Comparison of ENCODE assay signal across 13 cellular contexts in the genomic region with DNA sequence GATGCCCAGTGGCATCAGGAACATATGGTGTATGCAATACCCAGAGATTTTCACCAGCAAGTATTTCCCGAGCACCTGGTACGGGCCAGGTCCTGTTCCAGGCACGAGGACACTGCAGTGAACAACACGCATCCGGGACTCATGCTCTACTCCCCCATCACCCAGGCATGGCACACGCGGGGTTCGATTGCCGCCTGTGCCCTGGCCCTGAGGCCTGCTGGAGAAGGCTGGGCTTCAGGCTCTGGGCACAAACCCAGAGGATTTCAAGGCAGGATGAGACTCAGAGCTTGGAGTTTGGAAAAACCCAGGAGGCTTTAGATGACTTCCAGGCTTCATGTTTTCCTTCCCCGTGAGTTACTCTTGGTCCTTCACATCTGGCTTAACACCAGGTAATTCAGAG.
DNase-seq lines count a peak whose midpoint lies in the region; ATAC-seq and TF ChIP-seq lines count a peak whose summit lies in the region.
"Had no signal": no experiment of that assay in that cellular context is flagged by ENCODE, and none has a peak within 500 bp of the region (broad histone marks: within the 10 kb centered on the region; RNA-seq: fewer than 3 reads in every experiment).

No MANE protein-coding gene starts in this region.

- peak overlapping the region in 1 of 2 experiments; percentile 71; a peak in 1 of 4 replicates for H4K8ac ChIP-seq in IMR-90 (ENCODE audit: low read depth in 2 of 2, low read length in 2 of 2)

- H3K4ac ChIP-seq in IMR-90 (ENCODE audit: low read depth, low read length): peak overlapping the region; percentile 51; the same call in 1 of the 2 replicates

- no peak for TF ChIP-seq RAD21 in IMR-90 (IDR thresholded peaks at IDR 0.05; ENCODE audit: low read length)

- H3K56ac ChIP-seq in IMR-90 (ENCODE audit: extremely low read depth, insufficient read depth, low read length): no peak overlapping the region

- H2AFZ ChIP-seq in IMR-90 (replicated peaks; ENCODE audit: low read length, poor library complexity): peak overlapping the region; percentile 25

- H4K20me1 ChIP-seq in IMR-90 (ENCODE audit: insufficient read depth, low read length): peaks cover 68% of the 10 kb centered on the region

- H3K27ac ChIP-seq in IMR-90 (ENCODE audit: insufficient read depth, low read length) (no peak overlapping the region), coronary artery (peak overlapping the region; percentile 87 to 92), thyroid gland (peak overlapping the region; percentile 57 to 86 (median 82))

- H2BK5ac ChIP-seq in IMR-90 (ENCODE audit: low read depth, low read length, poor library complexity, severe bottlenecking): peak overlapping the region; percentile 49

- H3K36me3 ChIP-seq in IMR-90 (ENCODE audit: control insufficient read depth, insufficient read depth, low read length): peaks cover 30% of the 10 kb centered on the region
- no peaks in the 10 kb centered on the region for H3K36me3 ChIP-seq in thyroid gland
- H3K36me3 ChIP-seq: gastrocnemius medialis had no signal

- dilution Hi-C loops in IMR-90 (cut with HindIII; ENCODE audit: low sequenced_read_pairs, unreplicated experiment): no loop called here

- H3K4me1 ChIP-seq in IMR-90 (ENCODE audit: control insufficient read depth, insufficient read depth, low read length) (peaks cover 23% of the 10 kb centered on the region), thyroid gland (peaks cover 22 to 38% of the 10 kb centered on the region in 2 donors)

- no peak for TF ChIP-seq CTCF in IMR-90 (conservative IDR thresholded peaks at IDR 0.05; ENCODE audit: low read depth, low read length)
- TF ChIP-seq CTCF in coronary artery (IDR thresholded peaks at IDR 0.05): no peak
- no peak for TF ChIP-seq CTCF in mesothelial cell of epicardium (IDR thresholded peaks at IDR 0.05; ENCODE audit: unreplicated experiment)
- no peak for TF ChIP-seq CTCF in thyroid gland (IDR thresholded peaks at IDR 0.05)

- no peaks in the 10 kb centered on the region for H3K27me3 ChIP-seq in IMR-90 (ENCODE audit: control insufficient read depth, insufficient read depth, low read length)
- H3K27me3 ChIP-seq in thyroid gland: no peaks in the 10 kb centered on the region
- H3K27me3 ChIP-seq: gastrocnemius medialis had no signal

- TF ChIP-seq POLR2A in IMR-90 (IDR thresholded peaks at IDR 0.05; ENCODE audit: low read depth, low read length) (no peak), thyroid gland (IDR thresholded peaks at IDR 0.05) (no peak)

- H3K36me3 Mint-ChIP-seq in mesothelial cell of epicardium: peaks cover 1% of the 10 kb centered on the region
- H3K36me3 Mint-ChIP-seq in activated CD4-positive, alpha-beta T cell treated with anti-CD3 and anti-CD28 coated beads, Interleukin-2, amount 10 ng/mL, durations not matched to agents 24 days and 14 days (ENCODE audit: low read depth): no peaks in the 10 kb centered on the region
- H3K36me3 Mint-ChIP-seq: activated naive CD4-positive, alpha-beta T cell treated with anti-CD3 and anti-CD28 coated beads, Interleukin-2, amount 10 ng/mL, durations not matched to agents 7 days and 5 days had no signal

- no peaks in the 10 kb centered on the region for H3K9me3 ChIP-seq in IMR-90 (ENCODE audit: control insufficient read depth, insufficient read depth, low read length)
- H3K9me3 ChIP-seq in thyroid gland: no peaks in the 10 kb centered on the region
- H3K9me3 ChIP-seq: gastrocnemius medialis had no signal

- H2AK5ac ChIP-seq in IMR-90 (ENCODE audit: low read depth, low read length): peak overlapping the region; percentile 90

- H3K14ac ChIP-seq in IMR-90 (replicated peaks; ENCODE audit: low read depth, low read length): 0 out of 2 replicates have a peak overlapping the region, but pooled peaks have one; percentile 23

- no TSS peak for BruUV-seq in IMR-90 (replicated peaks; lab: Mats Ljungman, UMichigan)

- 0 out of 2 replicates have a peak overlapping the region, but pooled peaks have one; percentile 35 for H2BK20ac ChIP-seq in IMR-90 (ENCODE audit: low read depth, low read length)

- no peak overlapping the region for H3K9ac ChIP-seq in IMR-90 (ENCODE audit: low read depth, low read length)

- H2AK9ac ChIP-seq in IMR-90 (replicated peaks; ENCODE audit: low read depth, low read length, poor library complexity): peak overlapping the region; percentile 81

- peaks cover 9% of the 10 kb centered on the region for H3K4me1 Mint-ChIP-seq in mesothelial cell of epicardium
- peaks cover 3% of the 10 kb centered on the region for H3K4me1 Mint-ChIP-seq in activated CD4-positive, alpha-beta T cell treated with anti-CD3 and anti-CD28 coated beads, Interleukin-2, amount 10 ng/mL, durations not matched to agents 24 days and 14 days

- no peaks in the 10 kb centered on the region for H3K9me3 Mint-ChIP-seq in mesothelial cell of epicardium
- no peaks in the 10 kb centered on the region for H3K9me3 Mint-ChIP-seq in activated CD4-positive, alpha-beta T cell treated with anti-CD3 and anti-CD28 coated beads, Interleukin-2, amount 10 ng/mL, durations not matched to agents 24 days and 14 days
- H3K9me3 Mint-ChIP-seq: activated naive CD4-positive, alpha-beta T cell treated with anti-CD3 and anti-CD28 coated beads, Interleukin-2, amount 10 ng/mL, durations not matched to agents 7 days and 5 days; IgD-negative memory B cell had no signal

- intact Hi-C loops in IMR-90 (cut with micrococcal nuclease): no loop called here
- intact Hi-C loops in thyroid gland (cut with DNase I): no loop called here
- intact Hi-C loops in activated CD4-positive, alpha-beta T cell treated with anti-CD3 and anti-CD28 coated beads, Interleukin-2, amount 10 ng/mL, durations not matched to agents 24 days and 14 days (cut with micrococcal nuclease): no loop called here

- no peak overlapping the region for H4K91ac ChIP-seq in IMR-90 (ENCODE audit: insufficient read depth, low read depth, low read length)

- ATAC-seq in IMR-90 (ENCODE audit: low read depth) (peak; percentile 22), GM19395 (IDR thresholded peaks at IDR 0.05; ENCODE audit: unreplicated experiment) (no peak), GM21515 (IDR thresholded peaks at IDR 0.05; ENCODE audit: unreplicated experiment) (no peak)
- ATAC-seq: gastrocnemius medialis had no signal

- peak overlapping the region; percentile 44 for H3K27ac Mint-ChIP-seq in mesothelial cell of epicardium
- H3K27ac Mint-ChIP-seq in activated CD4-positive, alpha-beta T cell treated with anti-CD3 and anti-CD28 coated beads, Interleukin-2, amount 10 ng/mL, durations not matched to agents 24 days and 14 days: no peak overlapping the region
- H3K27ac Mint-ChIP-seq: activated naive CD4-positive, alpha-beta T cell treated with anti-CD3 and anti-CD28 coated beads, Interleukin-2, amount 10 ng/mL, durations not matched to agents 7 days and 5 days had no signal

- WGBS in IMR-90 (ENCODE audit: extremely low coverage in 2 of 2, insufficient read length in 1 of 2), 2 experiments: 100% methylated on average over 1 of the region's 10 CpGs; no CpG with 5 or more reads in 1 of the 2 experiments
- WGBS in thyroid gland, 2 donors: 37 to 78% methylated on average over 2 to 10 of the region's 10 CpGs

- POLR2A ChIA-PET in IMR-90 (lab: Charles Lee; ENCODE audit: unreplicated experiment): interaction anchor here (0.6 to 0.7 kb wide), 2 partner anchors 25 to 41 kb away, joined by 3 to 4 read pairs; no protein-coding TSS in a partner anchor

- H3K79me1 ChIP-seq in IMR-90 (ENCODE audit: low read depth in 1 of 2, low read length in 2 of 2): peaks cover 55 to 85% of the 10 kb centered on the region in 2 experiments

- no peaks in the 10 kb centered on the region for H3K27me3 Mint-ChIP-seq in mesothelial cell of epicardium (ENCODE audit: low read depth)
- H3K27me3 Mint-ChIP-seq in activated CD4-positive, alpha-beta T cell treated with anti-CD3 and anti-CD28 coated beads, Interleukin-2, amount 10 ng/mL, durations not matched to agents 24 days and 14 days: no peaks in the 10 kb centered on the region
- H3K27me3 Mint-ChIP-seq: activated naive CD4-positive, alpha-beta T cell treated with anti-CD3 and anti-CD28 coated beads, Interleukin-2, amount 10 ng/mL, durations not matched to agents 7 days and 5 days; IgD-negative memory B cell had no signal

- H3K23ac ChIP-seq in IMR-90 (ENCODE audit: low read depth, low read length): no peak overlapping the region

- H3K9me1 ChIP-seq in IMR-90 (ENCODE audit: insufficient read depth, low read length): peaks cover 55% of the 10 kb centered on the region

- H3K4me3 ChIP-seq in IMR-90 (ENCODE audit: insufficient read depth, low read depth, low read length): no peak overlapping the region
- peak overlapping the region; percentile 5 for H3K4me3 ChIP-seq in coronary artery
- H3K4me3 ChIP-seq in thyroid gland (replicated peaks in 1 of 3): no peak overlapping the region
- H3K4me3 ChIP-seq: gastrocnemius medialis had no signal

- no peak overlapping the region for H2BK15ac ChIP-seq in IMR-90 (ENCODE audit: low read depth, low read length)

- no peak overlapping the region for H3K4me2 ChIP-seq in IMR-90 (ENCODE audit: low read depth, low read length)

- no peak overlapping the region for H3K4me3 Mint-ChIP-seq in mesothelial cell of epicardium
- H3K4me3 Mint-ChIP-seq in activated CD4-positive, alpha-beta T cell treated with anti-CD3 and anti-CD28 coated beads, Interleukin-2, amount 10 ng/mL, durations not matched to agents 24 days and 14 days: no peak overlapping the region
- H3K4me3 Mint-ChIP-seq: activated naive CD4-positive, alpha-beta T cell treated with anti-CD3 and anti-CD28 coated beads, Interleukin-2, amount 10 ng/mL, durations not matched to agents 7 days and 5 days; IgD-negative memory B cell had no signal

- DNase-seq in IMR-90 (peak; percentile 43), coronary artery (ENCODE audit: low spot score) (no peak), mesothelial cell of epicardium (ENCODE audit: low spot score in 2 of 2, unreplicated experiment in 2 of 2) (no peak), thyroid gland (no peak)
- no peak for DNase-seq in activated CD4-positive, alpha-beta T cell treated with anti-CD3 and anti-CD28 coated beads, Interleukin-2, amount 10 ng/mL, durations not matched to agents 24 days and 14 days
- DNase-seq: activated naive CD4-positive, alpha-beta T cell treated with anti-CD3 and anti-CD28 coated beads, Interleukin-2, amount 10 ng/mL, durations not matched to agents 7 days and 5 days; gastrocnemius medialis; NCI-H1436 treated with DMSO at 0.1 percent for 48 hours; NCI-H524 treated with DMSO at 0.1 percent for 48 hours; occipital lobe had no signal

- no peak overlapping the region for H3K18ac ChIP-seq in IMR-90 (ENCODE audit: low read depth, low read length)

- no peak overlapping the region for H4K5ac ChIP-seq in IMR-90 (ENCODE audit: low read depth, low read length)

- no peak overlapping the region for H2BK120ac ChIP-seq in IMR-90 (ENCODE audit: low read depth, low read length)

- CTCF ChIA-PET in IMR-90 (lab: Yijun Ruan, JAX): interaction anchor here (1.0 kb wide), 1 partner anchor 49 kb away, joined by 3 read pairs; no protein-coding TSS in a partner anchor

- in situ Hi-C loops in IMR-90 (cut with MboI; ENCODE audit: low sequenced_read_pairs): no loop called here
